1 cellular context compared by ENCODE assay signal in the genomic region with DNA sequence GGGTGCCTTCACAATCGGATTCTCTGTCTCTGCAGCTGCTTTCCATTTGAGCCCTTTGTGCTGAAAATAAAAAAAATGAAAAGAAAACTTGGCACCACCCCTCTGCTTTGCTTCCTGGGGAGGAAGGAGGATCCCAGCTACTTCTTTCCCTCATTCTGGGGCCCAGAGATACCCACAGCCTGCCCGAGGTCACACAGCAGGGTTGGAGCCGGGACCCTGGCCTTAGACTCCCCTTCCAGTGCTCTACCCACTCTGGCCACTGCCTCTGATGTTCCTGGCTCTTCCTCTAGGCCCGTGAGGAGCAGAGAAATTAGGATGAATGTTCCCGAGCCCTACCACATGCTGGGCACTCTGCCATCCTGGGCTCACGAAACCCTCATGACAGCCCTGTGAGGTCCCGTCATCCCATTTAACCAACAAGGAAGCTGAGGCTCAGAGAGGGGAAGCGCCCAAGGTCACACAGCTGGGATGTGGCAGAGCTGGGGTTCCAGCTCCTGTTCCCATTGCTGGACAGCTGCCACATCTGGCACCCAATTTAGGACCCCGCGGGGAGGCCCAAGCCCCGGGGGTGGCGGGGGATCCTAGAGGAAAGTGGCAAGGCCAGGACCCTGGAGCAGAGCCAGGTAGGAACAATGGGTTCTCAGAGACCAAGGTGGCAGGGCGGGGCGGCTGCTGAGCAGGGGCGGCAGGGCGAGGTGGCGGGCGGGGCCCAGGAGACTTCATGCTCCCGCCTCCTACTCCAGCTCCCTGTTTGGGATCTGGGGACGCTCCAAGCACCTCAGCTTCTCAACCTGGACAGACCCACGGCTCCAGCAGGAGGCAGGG.
A peak's percentile ranks its signal among the peaks of the same experiment; 100 is the strongest.
TF ChIP-seq lines count a peak whose summit lies in the region.

No MANE protein-coding gene starts in this region.

TF ChIP-seq in HepG2, 621 proteins besides CTCF, POLR2A, EP300 and RAD21 (continued from another document and continues in another):
- TF ChIP-seq, protein P1, sequence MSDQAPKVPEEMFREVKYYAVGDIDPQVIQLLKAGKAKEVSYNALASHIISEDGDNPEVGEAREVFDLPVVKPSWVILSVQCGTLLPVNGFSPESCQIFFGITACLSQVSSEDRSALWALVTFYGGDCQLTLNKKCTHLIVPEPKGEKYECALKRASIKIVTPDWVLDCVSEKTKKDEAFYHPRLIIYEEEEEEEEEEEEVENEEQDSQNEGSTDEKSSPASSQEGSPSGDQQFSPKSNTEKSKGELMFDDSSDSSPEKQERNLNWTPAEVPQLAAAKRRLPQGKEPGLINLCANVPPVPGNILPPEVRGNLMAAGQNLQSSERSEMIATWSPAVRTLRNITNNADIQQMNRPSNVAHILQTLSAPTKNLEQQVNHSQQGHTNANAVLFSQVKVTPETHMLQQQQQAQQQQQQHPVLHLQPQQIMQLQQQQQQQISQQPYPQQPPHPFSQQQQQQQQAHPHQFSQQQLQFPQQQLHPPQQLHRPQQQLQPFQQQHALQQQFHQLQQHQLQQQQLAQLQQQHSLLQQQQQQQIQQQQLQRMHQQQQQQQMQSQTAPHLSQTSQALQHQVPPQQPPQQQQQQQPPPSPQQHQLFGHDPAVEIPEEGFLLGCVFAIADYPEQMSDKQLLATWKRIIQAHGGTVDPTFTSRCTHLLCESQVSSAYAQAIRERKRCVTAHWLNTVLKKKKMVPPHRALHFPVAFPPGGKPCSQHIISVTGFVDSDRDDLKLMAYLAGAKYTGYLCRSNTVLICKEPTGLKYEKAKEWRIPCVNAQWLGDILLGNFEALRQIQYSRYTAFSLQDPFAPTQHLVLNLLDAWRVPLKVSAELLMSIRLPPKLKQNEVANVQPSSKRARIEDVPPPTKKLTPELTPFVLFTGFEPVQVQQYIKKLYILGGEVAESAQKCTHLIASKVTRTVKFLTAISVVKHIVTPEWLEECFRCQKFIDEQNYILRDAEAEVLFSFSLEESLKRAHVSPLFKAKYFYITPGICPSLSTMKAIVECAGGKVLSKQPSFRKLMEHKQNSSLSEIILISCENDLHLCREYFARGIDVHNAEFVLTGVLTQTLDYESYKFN (CRISPR knock-in tag; conservative IDR thresholded peaks at IDR 0.05): peak; percentile 66; the same call in 1 of the 2 replicates
- TF ChIP-seq ZNF800 (CRISPR knock-in tag; IDR thresholded peaks at IDR 0.05) (no peak), ZBTB34 (CRISPR knock-in tag; IDR thresholded peaks at IDR 0.05) (0 out of 2 replicates have a peak, but pooled peaks have one; percentile 47), ZNF747 (CRISPR knock-in tag; IDR thresholded peaks at IDR 0.05; ENCODE audit: borderline replicate concordance) (no peak), RBM22 (optimal IDR thresholded peaks at IDR 0.05; ENCODE audit: low read length) (no peak), ZC3H13 (CRISPR knock-in tag; IDR thresholded peaks at IDR 0.05) (0 out of 2 replicates have a peak, but pooled peaks have one; percentile 16), SOX13 (IDR thresholded peaks at IDR 0.05) (peak; percentile 65; the same call in 1 of the 2 replicates), SOX13 (CRISPR knock-in tag; conservative IDR thresholded peaks at IDR 0.05 in 1 of 2, IDR thresholded peaks at IDR 0.05 in 1 of 2) (peak in 1 of 2 experiments; percentile 96; a peak in 2 of 4 replicates), NFATC3 (CRISPR knock-in tag; IDR thresholded peaks at IDR 0.05) (0 out of 2 replicates have a peak, but pooled peaks have one; percentile 58), CEBPG (CRISPR knock-in tag; IDR thresholded peaks at IDR 0.05) (no peak), ZNF850 (CRISPR knock-in tag; conservative IDR thresholded peaks at IDR 0.05) (no peak), ADNP (CRISPR knock-in tag; IDR thresholded peaks at IDR 0.05) (peak; percentile 74; the same call in 1 of the 2 replicates), RELA (CRISPR knock-in tag; IDR thresholded peaks at IDR 0.05) (0 out of 2 replicates have a peak, but pooled peaks have one; percentile 48), ATF1 (CRISPR knock-in tag; IDR thresholded peaks at IDR 0.05) (no peak), XRCC5 (optimal IDR thresholded peaks at IDR 0.05; ENCODE audit: low read length) (peak; percentile 34), LCORL (IDR thresholded peaks at IDR 0.05) (no peak), LCORL (CRISPR knock-in tag; IDR thresholded peaks at IDR 0.05) (peak; percentile 93), ZNF34 (CRISPR knock-in tag; IDR thresholded peaks at IDR 0.05; ENCODE audit: borderline replicate concordance) (no peak), ZBTB8A (CRISPR knock-in tag; IDR thresholded peaks at IDR 0.05; ENCODE audit: borderline replicate concordance, low read depth) (no peak), ZFP36L1 (CRISPR knock-in tag; IDR thresholded peaks at IDR 0.05) (peak; percentile 32; the same call in 1 of the 2 replicates), CBX5 (CRISPR knock-in tag; IDR thresholded peaks at IDR 0.05; ENCODE audit: borderline replicate concordance) (0 out of 2 replicates have a peak, but pooled peaks have one; percentile 17), ZNF782 (CRISPR knock-in tag; IDR thresholded peaks at IDR 0.05; ENCODE audit: borderline replicate concordance) (no peak), CBX2 (IDR thresholded peaks at IDR 0.05; ENCODE audit: low read depth, low read length) (no peak), CBX2 (CRISPR knock-in tag; IDR thresholded peaks at IDR 0.05; ENCODE audit: low read depth) (no peak), ZNF512 (CRISPR knock-in tag; IDR thresholded peaks at IDR 0.05) (no peak), ZNF280D (CRISPR knock-in tag; IDR thresholded peaks at IDR 0.05) (no peak), ZBTB3 (CRISPR knock-in tag; IDR thresholded peaks at IDR 0.05; ENCODE audit: borderline replicate concordance, low read depth) (no peak), ZNF501 (CRISPR knock-in tag; IDR thresholded peaks at IDR 0.05) (0 out of 2 replicates have a peak, but pooled peaks have one; percentile 8)
- TF ChIP-seq, protein P2, sequence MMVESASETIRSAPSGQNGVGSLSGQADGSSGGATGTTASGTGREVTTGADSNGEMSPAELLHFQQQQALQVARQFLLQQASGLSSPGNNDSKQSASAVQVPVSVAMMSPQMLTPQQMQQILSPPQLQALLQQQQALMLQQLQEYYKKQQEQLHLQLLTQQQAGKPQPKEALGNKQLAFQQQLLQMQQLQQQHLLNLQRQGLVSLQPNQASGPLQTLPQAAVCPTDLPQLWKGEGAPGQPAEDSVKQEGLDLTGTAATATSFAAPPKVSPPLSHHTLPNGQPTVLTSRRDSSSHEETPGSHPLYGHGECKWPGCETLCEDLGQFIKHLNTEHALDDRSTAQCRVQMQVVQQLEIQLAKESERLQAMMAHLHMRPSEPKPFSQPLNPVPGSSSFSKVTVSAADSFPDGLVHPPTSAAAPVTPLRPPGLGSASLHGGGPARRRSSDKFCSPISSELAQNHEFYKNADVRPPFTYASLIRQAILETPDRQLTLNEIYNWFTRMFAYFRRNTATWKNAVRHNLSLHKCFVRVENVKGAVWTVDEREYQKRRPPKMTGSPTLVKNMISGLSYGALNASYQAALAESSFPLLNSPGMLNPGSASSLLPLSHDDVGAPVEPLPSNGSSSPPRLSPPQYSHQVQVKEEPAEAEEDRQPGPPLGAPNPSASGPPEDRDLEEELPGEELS (CRISPR knock-in tag; IDR thresholded peaks at IDR 0.05): peak; percentile 15; the same call in 1 of the 2 replicates
- TF ChIP-seq, protein P3, sequence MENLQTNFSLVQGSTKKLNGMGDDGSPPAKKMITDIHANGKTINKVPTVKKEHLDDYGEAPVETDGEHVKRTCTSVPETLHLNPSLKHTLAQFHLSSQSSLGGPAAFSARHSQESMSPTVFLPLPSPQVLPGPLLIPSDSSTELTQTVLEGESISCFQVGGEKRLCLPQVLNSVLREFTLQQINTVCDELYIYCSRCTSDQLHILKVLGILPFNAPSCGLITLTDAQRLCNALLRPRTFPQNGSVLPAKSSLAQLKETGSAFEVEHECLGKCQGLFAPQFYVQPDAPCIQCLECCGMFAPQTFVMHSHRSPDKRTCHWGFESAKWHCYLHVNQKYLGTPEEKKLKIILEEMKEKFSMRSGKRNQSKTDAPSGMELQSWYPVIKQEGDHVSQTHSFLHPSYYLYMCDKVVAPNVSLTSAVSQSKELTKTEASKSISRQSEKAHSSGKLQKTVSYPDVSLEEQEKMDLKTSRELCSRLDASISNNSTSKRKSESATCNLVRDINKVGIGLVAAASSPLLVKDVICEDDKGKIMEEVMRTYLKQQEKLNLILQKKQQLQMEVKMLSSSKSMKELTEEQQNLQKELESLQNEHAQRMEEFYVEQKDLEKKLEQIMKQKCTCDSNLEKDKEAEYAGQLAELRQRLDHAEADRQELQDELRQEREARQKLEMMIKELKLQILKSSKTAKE (CRISPR knock-in tag; IDR thresholded peaks at IDR 0.05; ENCODE audit: borderline replicate concordance): peak; percentile 11; the same call in 1 of the 2 replicates
- TF ChIP-seq, protein P4, sequence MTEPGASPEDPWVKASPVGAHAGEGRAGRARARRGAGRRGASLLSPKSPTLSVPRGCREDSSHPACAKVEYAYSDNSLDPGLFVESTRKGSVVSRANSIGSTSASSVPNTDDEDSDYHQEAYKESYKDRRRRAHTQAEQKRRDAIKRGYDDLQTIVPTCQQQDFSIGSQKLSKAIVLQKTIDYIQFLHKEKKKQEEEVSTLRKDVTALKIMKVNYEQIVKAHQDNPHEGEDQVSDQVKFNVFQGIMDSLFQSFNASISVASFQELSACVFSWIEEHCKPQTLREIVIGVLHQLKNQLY (CRISPR knock-in tag; IDR thresholded peaks at IDR 0.05): peak; percentile 8; the same call in 1 of the 2 replicates
- TF ChIP-seq, protein P5, sequence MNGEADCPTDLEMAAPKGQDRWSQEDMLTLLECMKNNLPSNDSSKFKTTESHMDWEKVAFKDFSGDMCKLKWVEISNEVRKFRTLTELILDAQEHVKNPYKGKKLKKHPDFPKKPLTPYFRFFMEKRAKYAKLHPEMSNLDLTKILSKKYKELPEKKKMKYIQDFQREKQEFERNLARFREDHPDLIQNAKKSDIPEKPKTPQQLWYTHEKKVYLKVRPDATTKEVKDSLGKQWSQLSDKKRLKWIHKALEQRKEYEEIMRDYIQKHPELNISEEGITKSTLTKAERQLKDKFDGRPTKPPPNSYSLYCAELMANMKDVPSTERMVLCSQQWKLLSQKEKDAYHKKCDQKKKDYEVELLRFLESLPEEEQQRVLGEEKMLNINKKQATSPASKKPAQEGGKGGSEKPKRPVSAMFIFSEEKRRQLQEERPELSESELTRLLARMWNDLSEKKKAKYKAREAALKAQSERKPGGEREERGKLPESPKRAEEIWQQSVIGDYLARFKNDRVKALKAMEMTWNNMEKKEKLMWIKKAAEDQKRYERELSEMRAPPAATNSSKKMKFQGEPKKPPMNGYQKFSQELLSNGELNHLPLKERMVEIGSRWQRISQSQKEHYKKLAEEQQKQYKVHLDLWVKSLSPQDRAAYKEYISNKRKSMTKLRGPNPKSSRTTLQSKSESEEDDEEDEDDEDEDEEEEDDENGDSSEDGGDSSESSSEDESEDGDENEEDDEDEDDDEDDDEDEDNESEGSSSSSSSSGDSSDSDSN (CRISPR knock-in tag; IDR thresholded peaks at IDR 0.05): peak; percentile 56
